6 cellular contexts compared by ENCODE assay signal in the genomic region with DNA sequence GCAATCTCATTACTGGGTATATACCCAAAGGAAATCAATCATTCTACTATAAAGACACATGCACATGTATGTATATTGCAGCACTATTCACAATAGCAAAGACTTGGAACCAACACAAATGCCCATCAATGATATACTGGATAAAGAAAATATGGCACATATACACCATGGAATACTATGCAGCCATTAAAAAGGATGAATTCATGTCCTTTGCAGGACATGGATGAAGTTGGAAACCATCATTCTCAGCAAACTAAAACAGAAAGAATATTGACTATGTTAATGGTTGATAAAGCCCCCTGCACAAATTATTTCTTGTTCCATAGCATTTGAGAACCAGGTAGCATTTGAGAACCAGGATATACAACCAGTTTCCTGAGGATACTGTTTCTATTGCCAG.
DNase-seq lines count a peak whose midpoint lies in the region; ATAC-seq, FAIRE-seq and TF ChIP-seq lines count a peak whose summit lies in the region.
"Not testable (repeated sequence)": the region's sequence is repeated elsewhere in the genome, so short reads cannot be mapped to it uniquely, and the experiment has no call there.

No MANE protein-coding gene starts in this region.

- RAD21 ChIA-PET in GM12878 (lab: Charles Lee; ENCODE audit: unreplicated experiment), result interaction anchor here (1.3 kb wide), 1 partner anchor 203 kb away, joined by 4 read pairs; no protein-coding TSS in a partner anchor

- SMC1A ChIA-PET in GM12878 (lab: Charles Lee; ENCODE audit: uncharacterized antibody, unreplicated experiment), result interaction anchor here (1.3 to 3.0 kb wide), 4 partner anchors 8 to 330 kb away, joined by 3 to 17 read pairs (median 8); no protein-coding TSS in a partner anchor

- H3K9ac ChIP-seq in OCI-LY1 (ENCODE audit: low read length); GM12878 (ENCODE audit: control insufficient read depth, insufficient read depth, low read length); colonic mucosa (ENCODE audit: low read depth in 2 of 2, low read length in 2 of 2); mucosa of rectum (ENCODE audit: low read depth in 1 of 2, low read length in 2 of 2): not testable (repeated sequence)

- H3K36me3 ChIP-seq in DOHH2 (ENCODE audit: control insufficient read depth, low read length); OCI-LY1 (ENCODE audit: insufficient read depth, low read length); GM12878 (ENCODE audit: control insufficient read depth in 2 of 2, insufficient read depth in 2 of 2, low read length in 1 of 2); colonic mucosa; mucosa of rectum (ENCODE audit: control insufficient read depth in 2 of 2, insufficient read depth in 2 of 2, low read length in 2 of 2): not testable (repeated sequence)

- H3K9me2 ChIP-seq in DOHH2 (replicated peaks; ENCODE audit: control insufficient read depth, low read length); OCI-LY1 (ENCODE audit: low read depth, low read length): not testable (repeated sequence)

- peak overlapping the region; percentile 58 for H3K4me2 ChIP-seq in DOHH2 (ENCODE audit: low read length)
- H3K4me2 ChIP-seq in OCI-LY1 (ENCODE audit: low read length); GM12878 (ENCODE audit: control insufficient read depth, insufficient read depth): not testable (repeated sequence)

- intact Hi-C loops in GM12878 (cut with micrococcal nuclease; ENCODE audit: unreplicated experiment) (loop anchor here (10.0 kb wide), 1 partner anchor 235 kb away; no protein-coding TSS in a partner anchor), colonic mucosa (cut with DNase I) (loop anchor here (5.0 to 10.0 kb wide), 2 partner anchors 513 to 605 kb away; no protein-coding TSS in a partner anchor)

- H2AFZ ChIP-seq in OCI-LY1 (ENCODE audit: low read length); GM12878 (ENCODE audit: control insufficient read depth, low read depth, low read length): not testable (repeated sequence)

- not testable (repeated sequence) for H4K20me1 ChIP-seq in DOHH2 (ENCODE audit: control insufficient read depth, insufficient read depth, low read depth, low read length); OCI-LY1 (ENCODE audit: insufficient read depth, low read length); GM12878 (ENCODE audit: control insufficient read depth, insufficient read depth)

- not testable (repeated sequence) for TF ChIP-seq RAD21 in GM12878 (IDR thresholded peaks at IDR 0.05; ENCODE audit: insufficient read depth, low read depth, low read length)

- BruUV-seq in GM12878 (replicated peaks; lab: Mats Ljungman, UMichigan), result not testable (repeated sequence)

- not testable (repeated sequence) for DNase-seq in HL-60 (ENCODE audit: low read depth in 1 of 2, low spot score in 1 of 2); GM12878 (ENCODE audit: low read depth, low spot score); colonic mucosa

- ATAC-seq in GM12878, result not testable (repeated sequence)

- TF ChIP-seq CTCF in DOHH2 (IDR thresholded peaks at IDR 0.05; ENCODE audit: low read depth, low read length, poor library complexity, severe bottlenecking); HL-60 (IDR thresholded peaks at IDR 0.05; ENCODE audit: insufficient read depth, low read length); OCI-LY1 (IDR thresholded peaks at IDR 0.05; ENCODE audit: low read length); GM12878 (IDR thresholded peaks at IDR 0.05 in 2 of 3, conservative IDR thresholded peaks at IDR 0.05 in 1 of 3; ENCODE audit: control insufficient read depth in 2 of 3, extremely low read depth in 1 of 3, insufficient read depth in 1 of 3, low read depth in 3 of 3, low read length in 3 of 3); colonic mucosa (IDR thresholded peaks at IDR 0.05): not testable (repeated sequence)

- POLR2A ChIA-PET in GM12878 (lab: Charles Lee), result not testable (repeated sequence)

- not testable (repeated sequence) for H3K79me2 ChIP-seq in DOHH2 (ENCODE audit: control insufficient read depth, low read length); OCI-LY1 (ENCODE audit: insufficient read depth, low read length); GM12878 (ENCODE audit: control insufficient read depth, insufficient read depth, low read length)

- H3K27me3 ChIP-seq in DOHH2 (ENCODE audit: control insufficient read depth, low read length); HL-60 (ENCODE audit: insufficient read depth, poor library complexity, severe bottlenecking); OCI-LY1 (ENCODE audit: insufficient read depth, low read length); GM12878 (replicated peaks in 1 of 2; ENCODE audit: control insufficient read depth in 2 of 2, insufficient read depth in 2 of 2, low read length in 1 of 2); colonic mucosa; mucosa of rectum (ENCODE audit: control insufficient read depth in 2 of 2, insufficient read depth in 2 of 2, low read length in 2 of 2): not testable (repeated sequence)

- CTCF ChIA-PET in GM12878 (lab: Yijun Ruan, JAX), result interaction anchor here (0.7 to 1.5 kb wide), 3 partner anchors 8 to 716 kb away, joined by 3 read pairs; no protein-coding TSS in a partner anchor

- TF ChIP-seq EP300 in GM12878 (IDR thresholded peaks at IDR 0.05; ENCODE audit: borderline replicate concordance in 1 of 2, control insufficient read depth in 1 of 2, low read depth in 2 of 2, low read length in 2 of 2), result not testable (repeated sequence)

- not testable (repeated sequence) for TF ChIP-seq POLR2A in GM12878 (IDR thresholded peaks at IDR 0.05; ENCODE audit: low read depth, low read length)

- in situ Hi-C loops in GM12878 (cut with MboI), result loop anchor here (10.0 kb wide), 1 partner anchor 735 kb away; the partner anchor contains the start of gene DNAH7

- H3F3A ChIP-seq in DOHH2 (ENCODE audit: control insufficient read depth, insufficient read depth); OCI-LY1 (ENCODE audit: insufficient read depth, low read length): not testable (repeated sequence)

- H3K4me1 ChIP-seq in DOHH2 (ENCODE audit: control insufficient read depth, low read length), result peaks cover 55% of the 10 kb centered on the region
- H3K4me1 ChIP-seq in OCI-LY1 (ENCODE audit: insufficient read depth, low read length, severe bottlenecking), result peaks cover 41% of the 10 kb centered on the region
- not testable (repeated sequence) for H3K4me1 ChIP-seq in GM12878 (ENCODE audit: control insufficient read depth, insufficient read depth, low read length); colonic mucosa; mucosa of rectum (ENCODE audit: control insufficient read depth in 2 of 2, insufficient read depth in 2 of 2, low read length in 2 of 2)

- FAIRE-seq in GM12878 (lab: Jason Lieb, UNC), result not testable (repeated sequence)

- not testable (repeated sequence) for H3K9me3 ChIP-seq in DOHH2 (ENCODE audit: control insufficient read depth, insufficient read depth, low read length); OCI-LY1 (ENCODE audit: low read length); GM12878 (replicated peaks; ENCODE audit: control insufficient read depth, insufficient read depth, low read length); colonic mucosa; mucosa of rectum (ENCODE audit: control insufficient read depth in 2 of 2, low read length in 2 of 2)

- peak overlapping the region; percentile 77 for H3K27ac ChIP-seq in DOHH2 (ENCODE audit: low read depth, low read length)
- H3K27ac ChIP-seq in HL-60 (replicated peaks), result peak overlapping the region; percentile 56
- peak overlapping the region; percentile 74 for H3K27ac ChIP-seq in OCI-LY1 (ENCODE audit: low read depth, low read length, poor library complexity, severe bottlenecking)
- not testable (repeated sequence) for H3K27ac ChIP-seq in GM12878 (ENCODE audit: control insufficient read depth, insufficient read depth)
- H3K27ac ChIP-seq in colonic mucosa, result peak overlapping the region; percentile 2
- peak overlapping the region; percentile 7 to 11 for H3K27ac ChIP-seq in mucosa of rectum (ENCODE audit: low read depth in 2 of 2, low read length in 2 of 2)

- H3K4me3 ChIP-seq in DOHH2 (ENCODE audit: low read length), result peak overlapping the region; percentile 2; the same call in 1 of the 2 replicates
- not testable (repeated sequence) for H3K4me3 ChIP-seq in HL-60 (replicated peaks; ENCODE audit: insufficient read depth, low read length); OCI-LY1 (ENCODE audit: low read depth, low read length, poor library complexity, severe bottlenecking); GM12878; colonic mucosa; mucosa of rectum (ENCODE audit: low read length in 2 of 2)

TF ChIP-seq in GM12878, 131 proteins besides CTCF, POLR2A, EP300 and RAD21:
- TF ChIP-seq SMARCA5 (IDR thresholded peaks at IDR 0.05), result 0 out of 2 replicates have a peak, but pooled peaks have one; percentile 46
